1 cellular context compared by ENCODE assay signal in genomic region chr13:113756441-113757097, GRCh38.
TF ChIP-seq lines count a peak whose summit lies in the region.

No MANE protein-coding gene starts in this region.

TF ChIP-seq in K562, 482 proteins besides CTCF, POLR2A, EP300 and RAD21 (continued from another document):
- TF ChIP-seq DNMT1 (IDR thresholded peaks at IDR 0.05) = no peak
- no peak for TF ChIP-seq POLR2B (IDR thresholded peaks at IDR 0.05; ENCODE audit: low read depth, partially characterized antibody)
- TF ChIP-seq TRIM24 (IDR thresholded peaks at IDR 0.05) = peak in 1 of 2 experiments; percentile 19; a peak in 2 of 4 replicates
- peak; percentile 51; the same call in 1 of the 2 replicates for TF ChIP-seq JUND (IDR thresholded peaks at IDR 0.05; ENCODE audit: borderline replicate concordance, low read depth, low read length)
- TF ChIP-seq JUND (tag; IDR thresholded peaks at IDR 0.05; ENCODE audit: borderline replicate concordance, low read depth, low read length) = peak; percentile 65; the same call in 1 of the 3 replicates
- no peak for TF ChIP-seq ZNF280A (IDR thresholded peaks at IDR 0.05; ENCODE audit: low read depth, partially characterized antibody)
- TF ChIP-seq ATF4 (CRISPR knock-in tag; IDR thresholded peaks at IDR 0.05) = 0 out of 2 replicates have a peak, but pooled peaks have one; percentile 38
- TF ChIP-seq DACH1 (IDR thresholded peaks at IDR 0.05; ENCODE audit: partially characterized antibody) = no peak
- peak; percentile 75 for TF ChIP-seq CEBPG (CRISPR knock-in tag; IDR thresholded peaks at IDR 0.05)
- peak in 1 of 2 experiments; percentile 86; a peak in 2 of 4 replicates for TF ChIP-seq CEBPG (tag; conservative IDR thresholded peaks at IDR 0.05 in 1 of 2, IDR thresholded peaks at IDR 0.05 in 1 of 2)
- TF ChIP-seq ZNF644 (tag; IDR thresholded peaks at IDR 0.05; ENCODE audit: low read depth) = no peak
- TF ChIP-seq ZNF316 (IDR thresholded peaks at IDR 0.05) = no peak
TF ChIP-seq in K562: peak in this region for 6.
